ENCODE assay signal across 11 cellular contexts in the genomic region with DNA sequence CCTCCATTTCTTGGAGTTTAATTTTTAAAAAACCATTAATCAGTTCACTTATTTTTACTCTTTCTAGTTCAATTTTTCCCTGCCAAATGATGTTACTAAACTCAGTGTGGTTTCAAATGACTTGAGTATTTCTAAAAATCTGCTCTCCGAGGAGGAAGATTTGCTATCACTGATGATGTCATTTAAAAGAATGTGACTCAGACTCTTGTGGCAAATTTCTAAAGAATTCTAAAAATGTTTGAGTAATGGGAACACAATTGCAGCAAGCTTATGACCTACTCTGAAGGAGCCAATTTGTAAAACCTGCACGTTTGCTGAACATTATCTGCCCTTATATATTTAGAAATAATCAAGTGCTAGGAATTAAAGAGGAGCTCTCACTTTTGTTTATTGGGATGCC.
A peak's percentile ranks its signal among the peaks of the same experiment; 100 is the strongest.
DNase-seq lines count a peak whose midpoint lies in the region; ATAC-seq and TF ChIP-seq lines count a peak whose summit lies in the region.
"Had no signal": no experiment of that assay in that cellular context is flagged by ENCODE, and none has a peak within 500 bp of the region (broad histone marks: within the 10 kb centered on the region; RNA-seq: fewer than 3 reads in every experiment).

No MANE protein-coding gene starts in this region.

- TF ChIP-seq CTCF in chondrocyte (IDR thresholded peaks at IDR 0.05) (no peak), left ventricle myocardium inferior (IDR thresholded peaks at IDR 0.05; ENCODE audit: borderline replicate concordance) (no peak), GM13977 (IDR thresholded peaks at IDR 0.05; ENCODE audit: extremely low read depth, insufficient read depth, missing control alignments) (no peak)
- TF ChIP-seq CTCF in activated CD8-positive, alpha-beta T cell treated with anti-CD3 and anti-CD28 coated beads for 36 hours (IDR thresholded peaks at IDR 0.05): no peak

- no peak overlapping the region for H3K4me3 Mint-ChIP-seq in chondrocyte (ENCODE audit: unreplicated experiment)
- no peak overlapping the region for H3K4me3 Mint-ChIP-seq in activated CD8-positive, alpha-beta T cell treated with anti-CD3 and anti-CD28 coated beads for 36 hours

- POLR2A ChIA-PET in activated CD8-positive, alpha-beta T cell treated with anti-CD3 and anti-CD28 coated beads for 36 hours (lab: Charles Lee): no interaction called here

- no peak for ATAC-seq in activated CD8-positive, alpha-beta T cell treated with anti-CD3 and anti-CD28 coated beads for 36 hours

- peaks cover 0 to 13% of the 10 kb centered on the region in 2 experiments for H3K4me1 ChIP-seq in trophoblast cell (ENCODE audit: control insufficient read depth in 1 of 2, insufficient read depth in 2 of 2, low read length in 2 of 2)
- H3K4me1 ChIP-seq in left ventricle myocardium inferior: peaks cover 27% of the 10 kb centered on the region

- no peak overlapping the region for H3K4me3 ChIP-seq in trophoblast cell (ENCODE audit: low read depth, low read length)
- H3K4me3 ChIP-seq in left ventricle myocardium inferior: no peak overlapping the region
- H3K4me3 ChIP-seq: adrenal gland had no signal

- H3K4me2 ChIP-seq in trophoblast cell (ENCODE audit: low read length): no peak overlapping the region

- no peak overlapping the region for H2BK5ac ChIP-seq in trophoblast cell (ENCODE audit: low read depth, low read length, poor library complexity)

- CTCF ChIA-PET in activated CD8-positive, alpha-beta T cell treated with anti-CD3 and anti-CD28 coated beads for 36 hours (lab: Charles Lee): no interaction called here

- H2BK12ac ChIP-seq in trophoblast cell (ENCODE audit: low read length): no peak overlapping the region

- no peaks in the 10 kb centered on the region for H3K27me3 Mint-ChIP-seq in chondrocyte (ENCODE audit: low read depth)
- H3K27me3 Mint-ChIP-seq in activated CD8-positive, alpha-beta T cell treated with anti-CD3 and anti-CD28 coated beads for 36 hours: peaks cover 7% of the 10 kb centered on the region

- H4K12ac ChIP-seq in trophoblast cell (ENCODE audit: low read depth, low read length): no peak overlapping the region

- H3K4ac ChIP-seq in trophoblast cell (ENCODE audit: low read depth, low read length): no peak overlapping the region

- intact Hi-C loops in left ventricle myocardium inferior (cut with micrococcal nuclease): loop anchor here (10.0 kb wide), 1 partner anchor 121 kb away; no protein-coding TSS in a partner anchor
- intact Hi-C loops in activated CD8-positive, alpha-beta T cell treated with anti-CD3 and anti-CD28 coated beads for 36 hours (cut with micrococcal nuclease): loop anchor here (10.0 kb wide), 2 partner anchors 69 to 429 kb away; a partner anchor contains a TSS

- no peak overlapping the region for H4K8ac ChIP-seq in trophoblast cell (ENCODE audit: low read depth, low read length)

- H3K27me3 ChIP-seq in trophoblast cell (ENCODE audit: insufficient read depth, low read length): peaks cover 26% of the 10 kb centered on the region
- H3K27me3 ChIP-seq in left ventricle myocardium inferior (ENCODE audit: low read depth): peaks cover 12% of the 10 kb centered on the region

- H3K18ac ChIP-seq in trophoblast cell (ENCODE audit: low read length): no peak overlapping the region

- DNase-seq in Caki2 (ENCODE audit: low read depth) (peak; percentile 79), NOMO-1 treated with DMSO at 0.1 percent for 48 hours (lab: John Stamatoyannopoulos, UW; ENCODE audit: unreplicated experiment) (peak; percentile 85), chondrocyte (ENCODE audit: low spot score) (no peak), trophoblast cell (peak; percentile 29 to 95), NCI-H1092 treated with DMSO at 0.1 percent for 48 hours (lab: John Stamatoyannopoulos, UW) (no peak), left ventricle myocardium inferior (no peak), GM13977 (ENCODE audit: low spot score) (no peak)
- no peak for DNase-seq in activated CD8-positive, alpha-beta T cell treated with anti-CD3 and anti-CD28 coated beads for 36 hours
- DNase-seq: adrenal gland; islet precursor cell; stimulated activated CD4-positive, alpha-beta T cell treated with anti-CD3 and anti-CD28 coated beads, Interleukin-2, amount 100 ng/mL, for 48 hours had no signal

- H3K23ac ChIP-seq in trophoblast cell (ENCODE audit: low read length): no peak overlapping the region

- H3K79me2 ChIP-seq in trophoblast cell (ENCODE audit: control insufficient read depth, insufficient read depth, low read length, poor library complexity): no peaks in the 10 kb centered on the region

- H3K27ac ChIP-seq in trophoblast cell (ENCODE audit: low read depth, low read length) (no peak overlapping the region), left ventricle myocardium inferior (replicated peaks) (no peak overlapping the region)
- H3K27ac ChIP-seq: adrenal gland had no signal

- no peak overlapping the region for H3K9ac ChIP-seq in trophoblast cell (ENCODE audit: low read length)

- no peak overlapping the region for H4K91ac ChIP-seq in trophoblast cell (ENCODE audit: low read depth, low read length)

- H3K79me1 ChIP-seq in trophoblast cell (ENCODE audit: low read length): peaks cover 5% of the 10 kb centered on the region

- no peak overlapping the region for H2AK5ac ChIP-seq in trophoblast cell (ENCODE audit: low read length)

- WGBS in trophoblast cell (ENCODE audit: extremely low coverage, insufficient coverage, insufficient read length): no CpG with 5 or more reads among the region's 2 CpGs

- H3K27ac Mint-ChIP-seq in chondrocyte (ENCODE audit: unreplicated experiment): peak overlapping the region; percentile 92
- H3K27ac Mint-ChIP-seq in activated CD8-positive, alpha-beta T cell treated with anti-CD3 and anti-CD28 coated beads for 36 hours: no peak overlapping the region

- H3K9me3 ChIP-seq in trophoblast cell (ENCODE audit: insufficient read depth, low read depth, low read length): peaks cover 6% of the 10 kb centered on the region
- H3K9me3 ChIP-seq in left ventricle myocardium inferior (replicated peaks): no peaks in the 10 kb centered on the region
- H3K9me3 ChIP-seq: adrenal gland had no signal

- H3K9me3 Mint-ChIP-seq in chondrocyte (ENCODE audit: low read depth): no peaks in the 10 kb centered on the region
- no peaks in the 10 kb centered on the region for H3K9me3 Mint-ChIP-seq in activated CD8-positive, alpha-beta T cell treated with anti-CD3 and anti-CD28 coated beads for 36 hours

- no peak overlapping the region for H3K14ac ChIP-seq in trophoblast cell (ENCODE audit: low read length)

- no peak overlapping the region for H2AFZ ChIP-seq in trophoblast cell (ENCODE audit: insufficient read depth, low read length, poor library complexity)

- peaks cover 63% of the 10 kb centered on the region for H3K4me1 Mint-ChIP-seq in chondrocyte (ENCODE audit: low read depth)
- peaks cover 46% of the 10 kb centered on the region for H3K4me1 Mint-ChIP-seq in activated CD8-positive, alpha-beta T cell treated with anti-CD3 and anti-CD28 coated beads for 36 hours (ENCODE audit: low read depth)

- no peak overlapping the region for H2BK120ac ChIP-seq in trophoblast cell (ENCODE audit: insufficient read depth, low read length, poor library complexity)

- H3K36me3 ChIP-seq in trophoblast cell (ENCODE audit: control insufficient read depth in 1 of 2, insufficient read depth in 2 of 2, low read length in 2 of 2) (no peaks in the 10 kb centered on the region), left ventricle myocardium inferior (no peaks in the 10 kb centered on the region)
- H3K36me3 ChIP-seq: adrenal gland had no signal

- in situ Hi-C loops in Caki2 (cut with HindIII; ENCODE audit: low pct_unique_long_range_greater_than_20kb, low sequenced_read_pairs) (no loop called here), GM13977 (cut with MboI; ENCODE audit: low pct_unique_long_range_greater_than_20kb, low sequenced_read_pairs, unreplicated experiment) (no loop called here)

- no peaks in the 10 kb centered on the region for H3K36me3 Mint-ChIP-seq in chondrocyte (ENCODE audit: low read depth)
- peaks cover 2% of the 10 kb centered on the region for H3K36me3 Mint-ChIP-seq in activated CD8-positive, alpha-beta T cell treated with anti-CD3 and anti-CD28 coated beads for 36 hours (ENCODE audit: low read depth)

Comparison
In these comparisons a context has a peak if more than half of its experiments do, and no peak if none do; other contexts are left out.
1. DNase-seq: peak in Caki2 (single experiment), NOMO-1 treated with DMSO at 0.1 percent for 48 hours (single experiment) and trophoblast cell (2 of 2); none in chondrocyte (single experiment), NCI-H1092 treated with DMSO at 0.1 percent for 48 hours (single experiment), left ventricle myocardium inferior (single experiment), activated CD8-positive, alpha-beta T cell treated with anti-CD3 and anti-CD28 coated beads for 36 hours (single experiment) and GM13977 (single experiment).